In the genomic region with DNA sequence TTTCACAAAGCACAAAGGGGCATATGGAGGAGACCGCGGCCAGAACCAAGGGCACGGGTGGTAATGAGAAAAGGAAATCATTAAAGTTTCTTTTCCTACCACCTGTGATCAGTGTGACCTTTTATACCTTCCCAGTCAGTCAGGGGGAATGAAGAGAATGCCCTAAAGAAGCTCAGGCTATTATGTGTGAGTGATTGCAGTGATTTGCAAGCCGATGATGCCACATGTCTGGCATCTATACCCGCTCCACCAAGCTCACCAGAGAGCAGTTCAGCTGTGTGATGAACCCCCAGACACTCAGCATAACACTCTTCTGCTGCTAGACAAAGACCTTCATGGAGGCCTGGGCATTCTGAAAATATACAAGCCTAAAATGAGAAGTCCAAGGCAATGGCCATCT, we compare ENCODE assay signal across 16 cellular contexts.
A peak's percentile ranks its signal among the peaks of the same experiment; 100 is the strongest.
DNase-seq lines count a peak whose midpoint lies in the region; ATAC-seq and TF ChIP-seq lines count a peak whose summit lies in the region.
"Had no signal": no experiment of that assay in that cellular context is flagged by ENCODE, and none has a peak within 500 bp of the region (broad histone marks: within the 10 kb centered on the region; RNA-seq: fewer than 3 reads in every experiment).

No MANE protein-coding gene starts in this region.

- no peak overlapping the region for H3K14ac ChIP-seq in H9 (ENCODE audit: insufficient read depth, low read length)

- no CpG with 5 or more reads among the region's 5 CpGs for whole genome bisulfite sequencing in H9 (ENCODE audit: extremely low coverage, insufficient read length, low lambda C conversion rate)

- H2BK120ac ChIP-seq in H9 (ENCODE audit: low read depth, low read length, poor library complexity, severe bottlenecking): no peak overlapping the region

- H3K4me2 ChIP-seq in H9 (ENCODE audit: insufficient read depth, insufficient read length, low read length) (no peak overlapping the region), Karpas-422 (ENCODE audit: low read depth, low read length, poor library complexity, severe bottlenecking) (no peak overlapping the region)
- H3K4me2 ChIP-seq: GM23338 had no signal

- no peak overlapping the region for H4K5ac ChIP-seq in H9 (ENCODE audit: insufficient read length, low read depth, low read length)

- H4K20me1 ChIP-seq in H9 (ENCODE audit: control insufficient read depth, insufficient read depth, insufficient read length): no peaks in the 10 kb centered on the region
- no peaks in the 10 kb centered on the region for H4K20me1 ChIP-seq in Karpas-422 (ENCODE audit: insufficient read depth, low read depth, low read length)

- no peak overlapping the region for H3K4ac ChIP-seq in H9 (ENCODE audit: low read depth, low read length)

- no peak overlapping the region for H3K23ac ChIP-seq in H9 (ENCODE audit: insufficient read length, low read depth, low read length)

- H3K4me1 ChIP-seq in H9 (ENCODE audit: insufficient read depth, low read length) (no peaks in the 10 kb centered on the region), Karpas-422 (ENCODE audit: low read length) (no peaks in the 10 kb centered on the region)

- H3K27me3 ChIP-seq in H9 (ENCODE audit: insufficient read depth, low read length) (no peaks in the 10 kb centered on the region), Karpas-422 (ENCODE audit: low read length) (no peaks in the 10 kb centered on the region)

- DNase-seq in EL (peak; percentile 21), astrocyte of the spinal cord (ENCODE audit: low read depth, low spot score) (peak; percentile 6), kidney tubule cell (ENCODE audit: low spot score) (peak; percentile 84), renal cortical epithelial cell (ENCODE audit: low read depth) (peak; percentile 66), H9 (no peak), Karpas-422 (no peak)
- DNase-seq in activated CD8-positive, alpha-beta memory T cell treated with anti-CD3 and anti-CD28 coated beads, Interleukin-2, amount 50 U/mL, for 4 hours: no peak
- DNase-seq in activated CD8-positive, alpha-beta T cell treated with anti-CD3 and anti-CD28 coated beads for 36 hours: no peak
- DNase-seq: C1 segment of cervical spinal cord; Calu3; CD4-positive, alpha-beta T cell; DMS 273 treated with DMSO at 0.1 percent for 48 hours; GDM1; H7 had no signal

- no peak overlapping the region for H3K27ac Mint-ChIP-seq in activated CD8-positive, alpha-beta T cell treated with anti-CD3 and anti-CD28 coated beads for 36 hours
- H3K27ac Mint-ChIP-seq in H9: peak overlapping the region in 1 of 3 experiments; percentile 36; a peak in 1 of 7 replicates
- H3K27ac Mint-ChIP-seq: B cell; CD4-positive, alpha-beta T cell; GM23338 had no signal

- intact Hi-C loops in activated CD8-positive, alpha-beta T cell treated with anti-CD3 and anti-CD28 coated beads for 36 hours (cut with micrococcal nuclease): no loop called here

- no peaks in the 10 kb centered on the region for H3K9me2 ChIP-seq in Karpas-422 (replicated peaks; ENCODE audit: insufficient read depth, low read length)

- H2AFZ ChIP-seq in H9 (ENCODE audit: low read length): no peak overlapping the region
- no peak overlapping the region for H2AFZ ChIP-seq in Karpas-422 (ENCODE audit: low read length)
- H2AFZ ChIP-seq: GM23338 had no signal

- H2AK5ac ChIP-seq in H9 (ENCODE audit: insufficient read length, low read length): no peak overlapping the region

- H3K9me3 Mint-ChIP-seq in activated CD8-positive, alpha-beta T cell treated with anti-CD3 and anti-CD28 coated beads for 36 hours: no peaks in the 10 kb centered on the region
- no peaks in the 10 kb centered on the region; a peak in 1 of 5 replicates for H3K9me3 Mint-ChIP-seq in H9
- H3K9me3 Mint-ChIP-seq: CD4-positive, alpha-beta T cell; GM23338 had no signal

- in situ Hi-C loops in astrocyte of the spinal cord (cut with HindIII; ENCODE audit: low sequenced_read_pairs): no loop called here

- no peaks in the 10 kb centered on the region for H3K4me1 Mint-ChIP-seq in activated CD8-positive, alpha-beta T cell treated with anti-CD3 and anti-CD28 coated beads for 36 hours (ENCODE audit: low read depth)
- peaks cover 0 to 4% of the 10 kb centered on the region in 2 experiments; a peak in 1 of 4 replicates for H3K4me1 Mint-ChIP-seq in H9
- H3K4me1 Mint-ChIP-seq: B cell, GM23338 had no signal

- H3K36me3 ChIP-seq in Karpas-422 (ENCODE audit: insufficient read depth, low read length): no peaks in the 10 kb centered on the region

- no peak overlapping the region for H2BK12ac ChIP-seq in H9 (ENCODE audit: insufficient read length, low read depth, low read length)

- no peak overlapping the region for H3K4me3 Mint-ChIP-seq in activated CD8-positive, alpha-beta T cell treated with anti-CD3 and anti-CD28 coated beads for 36 hours
- H3K4me3 Mint-ChIP-seq in H9: no peak overlapping the region
- H3K4me3 Mint-ChIP-seq: B cell; CD4-positive, alpha-beta T cell; GM23338 had no signal

- POLR2A ChIA-PET in activated CD8-positive, alpha-beta T cell treated with anti-CD3 and anti-CD28 coated beads for 36 hours (lab: Charles Lee): no interaction called here

- H3K56ac ChIP-seq in H9 (ENCODE audit: insufficient read length, low read depth, low read length): no peak overlapping the region

- H3K9ac ChIP-seq in H9 (ENCODE audit: extremely low read depth, insufficient read length, low read length): no peak overlapping the region
- H3K9ac ChIP-seq in Karpas-422 (ENCODE audit: low read length): no peak overlapping the region

- H3K79me1 ChIP-seq in H9 (ENCODE audit: insufficient read depth, low read depth, low read length, poor library complexity, severe bottlenecking): no peaks in the 10 kb centered on the region

- no peak overlapping the region for H3T11ph ChIP-seq in H9 (ENCODE audit: low read length)

- no peaks in the 10 kb centered on the region for H3K79me2 ChIP-seq in H9 (ENCODE audit: insufficient read depth, low read length)
- H3K79me2 ChIP-seq in Karpas-422 (ENCODE audit: low read length): no peaks in the 10 kb centered on the region

- CTCF ChIA-PET in activated CD8-positive, alpha-beta T cell treated with anti-CD3 and anti-CD28 coated beads for 36 hours (lab: Charles Lee): interaction anchor here (0.8 kb wide), 1 partner anchor 89 kb away, joined by 3 read pairs; no protein-coding TSS in a partner anchor

- peaks cover 9% of the 10 kb centered on the region for H3K27me3 Mint-ChIP-seq in activated CD8-positive, alpha-beta T cell treated with anti-CD3 and anti-CD28 coated beads for 36 hours
- no peaks in the 10 kb centered on the region for H3K27me3 Mint-ChIP-seq in H9 (ENCODE audit: low read depth)

- H3K9me3 ChIP-seq in H9 (ENCODE audit: control insufficient read depth, low read depth, low read length) (no peaks in the 10 kb centered on the region), Karpas-422 (ENCODE audit: low read length) (no peaks in the 10 kb centered on the region)

- peaks cover 3% of the 10 kb centered on the region for H3K23me2 ChIP-seq in H9 (ENCODE audit: insufficient read length, low read depth, low read length, poor library complexity, severe bottlenecking)

- no peak overlapping the region for H3K27ac ChIP-seq in H9 (ENCODE audit: insufficient read length, low read depth, low read length)
- H3K27ac ChIP-seq in Karpas-422 (ENCODE audit: low read length): no peak overlapping the region

- no peak overlapping the region for H2BK5ac ChIP-seq in H9 (ENCODE audit: insufficient read length, low read length)

- H2BK20ac ChIP-seq in H9 (ENCODE audit: low read depth, low read length, poor library complexity, severe bottlenecking): no peak overlapping the region

- no peak overlapping the region for H2BK15ac ChIP-seq in H9 (ENCODE audit: low read depth, low read length)

- H3K36me3 Mint-ChIP-seq in activated CD8-positive, alpha-beta T cell treated with anti-CD3 and anti-CD28 coated beads for 36 hours (ENCODE audit: low read depth): no peaks in the 10 kb centered on the region
- peaks cover 0 to 3% (median 2%) of the 10 kb centered on the region in 3 experiments; a peak in 5 of 7 replicates for H3K36me3 Mint-ChIP-seq in H9 (ENCODE audit: insufficient read depth in 1 of 3, low read depth in 3 of 3)

- H3K18ac ChIP-seq in H9 (ENCODE audit: insufficient read length, low read depth, low read length): no peak overlapping the region

- TF ChIP-seq CTCF in astrocyte of the spinal cord (IDR thresholded peaks at IDR 0.05; ENCODE audit: low read depth, low read length) (no peak), H9 (conservative IDR thresholded peaks at IDR 0.05) (no peak)
- TF ChIP-seq CTCF in activated CD8-positive, alpha-beta T cell treated with anti-CD3 and anti-CD28 coated beads for 36 hours (IDR thresholded peaks at IDR 0.05): no peak

- ATAC-seq in activated CD8-positive, alpha-beta T cell treated with anti-CD3 and anti-CD28 coated beads for 36 hours: no peak
- ATAC-seq: GM23338 had no signal

- H4K91ac ChIP-seq in H9 (ENCODE audit: insufficient read length, low read depth, low read length): no peak overlapping the region

- no peak overlapping the region for H4K8ac ChIP-seq in H9 (replicated peaks; ENCODE audit: insufficient read length, low read depth, low read length)

- H3K4me3 ChIP-seq in astrocyte of the spinal cord (ENCODE audit: low read depth, low read length): no peak overlapping the region
- no peak overlapping the region for H3K4me3 ChIP-seq in Karpas-422 (ENCODE audit: low read length)
- H3K4me3 ChIP-seq: GM23338 had no signal

Comparison
In these comparisons a context has a peak if more than half of its experiments do, and no peak if none do; other contexts are left out.
1. DNase-seq: peak in EL (single experiment), astrocyte of the spinal cord (single experiment), kidney tubule cell (single experiment) and renal cortical epithelial cell (single experiment); none in activated CD8-positive, alpha-beta memory T cell treated with anti-CD3 and anti-CD28 coated beads, Interleukin-2, amount 50 U/mL, for 4 hours (single experiment), activated CD8-positive, alpha-beta T cell treated with anti-CD3 and anti-CD28 coated beads for 36 hours (single experiment), H9 (single experiment) and Karpas-422 (single experiment).